Comparison of ENCODE assay signal across 8 cellular contexts in the genomic region with DNA sequence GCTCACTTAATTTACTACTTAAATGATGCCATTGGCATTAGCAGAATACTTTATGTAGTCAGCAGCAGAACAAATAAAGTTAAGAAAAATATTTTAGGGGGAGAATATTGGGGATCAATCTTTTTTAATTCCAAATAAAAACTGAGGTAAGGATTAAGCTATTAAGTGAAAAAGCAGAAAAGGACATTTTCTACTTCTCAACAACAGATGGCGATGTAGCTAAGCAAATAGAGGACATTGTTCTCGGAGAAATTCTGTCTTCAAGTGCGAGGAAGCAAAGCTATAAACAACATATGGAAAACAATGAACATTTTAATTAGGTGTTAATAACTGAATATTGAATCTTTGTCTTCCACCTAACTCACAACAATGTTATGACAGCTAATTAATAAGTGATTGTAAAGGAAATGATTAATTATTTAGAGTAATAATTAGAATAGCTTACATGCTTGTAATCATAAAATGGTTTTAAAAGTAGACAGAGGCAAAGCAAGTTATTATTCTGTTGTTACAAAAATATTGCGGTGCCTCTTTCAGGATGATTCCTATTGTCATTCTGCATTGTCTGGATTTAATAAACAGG. TPM values are rescaled to one million over a fixed set of nuclear protein-coding genes. Genes with fewer than 3 reads are reported as not detected.
DNase-seq lines count a peak whose midpoint lies in the region; ATAC-seq, FAIRE-seq and TF ChIP-seq lines count a peak whose summit lies in the region.

No MANE protein-coding gene starts in this region.

- no peaks in the 10 kb centered on the region for H3K9me1 ChIP-seq in keratinocyte (ENCODE audit: control insufficient read depth, extremely low read depth, insufficient read depth, low read length)

- dilution Hi-C loops in keratinocyte (cut with MboI; ENCODE audit: extremely low pct_ligation_motif_present, low sequenced_read_pairs) = no loop called here

- peaks cover 0 to 22% (median 0%) of the 10 kb centered on the region in 9 donors for H3K4me1 ChIP-seq in heart right ventricle
- H3K4me1 ChIP-seq in keratinocyte (ENCODE audit: control insufficient read depth, extremely low read depth, insufficient read depth, low read length) = peaks cover 9% of the 10 kb centered on the region
- H3K4me1 ChIP-seq in effector memory CD4-positive, alpha-beta T cell (ENCODE audit: control insufficient read depth, insufficient read depth, low read length, poor library complexity, severe bottlenecking) = no peaks in the 10 kb centered on the region

- H3K9ac ChIP-seq in keratinocyte (ENCODE audit: control insufficient read depth, extremely low read depth, insufficient read depth, low read length) = no peak overlapping the region

- intact Hi-C loops in heart right ventricle (cut with DNase I) = loop anchor here in 9 of 10 donors (2.0 to 10.0 kb wide), 8 partner anchors 138 to 821 kb away; no protein-coding TSS in a partner anchor
- intact Hi-C loops in Right ventricle myocardium inferior (cut with DNase I) = loop anchor here (5.0 to 10.0 kb wide), 2 partner anchors 158 to 816 kb away; no protein-coding TSS in a partner anchor

- H3K79me2 ChIP-seq in keratinocyte (ENCODE audit: control insufficient read depth, insufficient read depth, low read length) = no peaks in the 10 kb centered on the region

- DNase-seq in heart right ventricle (no peak), Right ventricle myocardium inferior (ENCODE audit: missing footprints) (no peak), NCI-H1436 treated with DMSO at 0.1 percent for 48 hours (lab: John Stamatoyannopoulos, UW) (peak; percentile 16), amniotic stem cell (lab: John Stamatoyannopoulos, UW) (peak; percentile 29), keratinocyte (ENCODE audit: low read depth, low spot score) (no peak)
- no peak for DNase-seq in activated CD4-positive, CD25-positive, alpha-beta regulatory T cell treated with anti-CD3 and anti-CD28 coated beads, Interleukin-2, amount 50 U/mL, for 72 hours
- DNase-seq in effector memory CD4-positive, alpha-beta T cell = no peak
- no peak for DNase-seq in effector CD8-positive, alpha-beta T cell (lab: John Stamatoyannopoulos, UW)

- WGBS in heart right ventricle, 2 donors = 5 to 7% methylated on average over 4 of the region's 4 CpGs

- H4K20me1 ChIP-seq in keratinocyte (ENCODE audit: control insufficient read depth, extremely low read depth, insufficient read depth, low read length) = no peaks in the 10 kb centered on the region

- peak in 8 of 9 donors; percentile 35 to 77 (median 64) for TF ChIP-seq CTCF in heart right ventricle (IDR thresholded peaks at IDR 0.05)
- TF ChIP-seq CTCF in keratinocyte (optimal IDR thresholded peaks at IDR 0.05 in 1 of 3, IDR thresholded peaks at IDR 0.05 in 1 of 3, conservative IDR thresholded peaks at IDR 0.05 in 1 of 3; ENCODE audit: extremely low read depth in 1 of 3, insufficient read depth in 2 of 3, low read length in 3 of 3) = peak in 2 of 3 experiments; percentile 45 to 55

- ATAC-seq in heart right ventricle = no peak
- no peak for ATAC-seq in Right ventricle myocardium inferior

- H3K9me3 ChIP-seq in heart right ventricle = no peaks in the 10 kb centered on the region
- H3K9me3 ChIP-seq in keratinocyte (ENCODE audit: control insufficient read depth, low read depth, low read length) = no peaks in the 10 kb centered on the region
- H3K9me3 ChIP-seq in effector memory CD4-positive, alpha-beta T cell (ENCODE audit: control insufficient read depth, low read length) = no peaks in the 10 kb centered on the region

- H3K4me3 ChIP-seq in heart right ventricle = no peak overlapping the region
- H3K4me3 ChIP-seq in keratinocyte (ENCODE audit: control insufficient read depth in 2 of 3, extremely low read depth in 1 of 3, insufficient read depth in 2 of 3, low read depth in 1 of 3, low read length in 3 of 3) = no peak overlapping the region
- H3K4me3 ChIP-seq in effector memory CD4-positive, alpha-beta T cell (ENCODE audit: insufficient read depth, low read depth, low read length, poor library complexity, severe bottlenecking) = no peak overlapping the region

- H3K27me3 ChIP-seq in heart right ventricle = peaks cover 0 to 82% (median 58%) of the 10 kb centered on the region in 7 donors
- no peaks in the 10 kb centered on the region for H3K27me3 ChIP-seq in keratinocyte (ENCODE audit: control insufficient read depth, extremely low read depth, insufficient read depth, low read length)
- H3K27me3 ChIP-seq in effector memory CD4-positive, alpha-beta T cell (replicated peaks; ENCODE audit: control insufficient read depth, insufficient read depth, low read length, poor library complexity, severe bottlenecking) = peaks cover 3% of the 10 kb centered on the region

- no peaks in the 10 kb centered on the region for H3K36me3 ChIP-seq in heart right ventricle
- H3K36me3 ChIP-seq in keratinocyte (ENCODE audit: control insufficient read depth in 2 of 2, extremely low read depth in 1 of 2, insufficient read depth in 2 of 2, low read length in 2 of 2) = no peaks in the 10 kb centered on the region
- no peaks in the 10 kb centered on the region for H3K36me3 ChIP-seq in effector memory CD4-positive, alpha-beta T cell (ENCODE audit: control insufficient read depth, insufficient read depth, low read length)

- H3K27ac ChIP-seq in heart right ventricle = no peak overlapping the region
- no peak overlapping the region for H3K27ac ChIP-seq in keratinocyte (ENCODE audit: control insufficient read depth, insufficient read depth, low read length)
- no peak overlapping the region for H3K27ac ChIP-seq in effector memory CD4-positive, alpha-beta T cell (ENCODE audit: insufficient read depth, low read length, poor library complexity, severe bottlenecking)

- H3K4me2 ChIP-seq in keratinocyte (ENCODE audit: control insufficient read depth, extremely low read depth, insufficient read depth, low read depth, low read length) = no peak overlapping the region

- H2AFZ ChIP-seq in keratinocyte (ENCODE audit: control insufficient read depth, low read length) = no peak overlapping the region

- FAIRE-seq in keratinocyte (lab: Jason Lieb, UNC) = peak; percentile 75

RNA-seq across cellular contexts. Expression of a gene that starts 32.8 kb away (rescaled TPM):
- total RNA-seq in heart right ventricle = 10 to 100 TPM; 23.2 to 43.7 (median 30.4) TPM
- 10 to 100 TPM in 1 of 2 donors, 1 to 10 TPM in 1; 6.0 to 29.7 TPM for polyA plus RNA-seq in heart right ventricle
- 22.2 TPM for total RNA-seq in Right ventricle myocardium inferior
- polyA plus RNA-seq in keratinocyte = 13.6 to 21.3 TPM (median 16.2 TPM) in 3 replicates
- polyA plus RNA-seq in keratinocyte (2011; ENCODE audit: low read depth) = 217 TPM
- 8.3 and 11.4 TPM in 2 replicates for polyA plus RNA-seq in keratinocyte (2011; cell fraction: cytosol; rRNA removed)
- polyA plus RNA-seq in keratinocyte (2011; cell fraction: nucleus; rRNA removed) = 51.6 and 61.6 TPM in 2 replicates
- polyA plus RNA-seq in keratinocyte (2012; ENCODE audit: low replicate concordance) = 11.0 and 15.6 TPM in 2 replicates
- 11.5 to 23.6 TPM (median 14.7 TPM) in 3 replicates for polyA minus RNA-seq in keratinocyte
- 11.3 TPM for polyA minus RNA-seq in keratinocyte (2011; cell fraction: cytosol; rRNA and poly(A)+ RNA removed)
- 23.7 and 53.8 TPM in 2 replicates for polyA minus RNA-seq in keratinocyte (2011; cell fraction: nucleus; rRNA and poly(A)+ RNA removed)

RNA-seq across cellular contexts. Expression of a gene that starts 41.6 kb away (rescaled TPM):
- total RNA-seq in heart right ventricle = 10 to 100 TPM; 12.6 to 19.3 (median 13.8) TPM
- polyA plus RNA-seq in heart right ventricle = 1 to 10 TPM; 5.6 to 9.6 TPM
- total RNA-seq in Right ventricle myocardium inferior = 13.0 TPM
- polyA plus RNA-seq in keratinocyte = 16.2 to 28.6 TPM (median 19.4 TPM) in 3 replicates
- 14.5 TPM for polyA plus RNA-seq in keratinocyte (2011; ENCODE audit: low read depth)
- polyA plus RNA-seq in keratinocyte (2011; cell fraction: cytosol; rRNA removed) = 8.6 and 17.8 TPM in 2 replicates
- polyA plus RNA-seq in keratinocyte (2011; cell fraction: nucleus; rRNA removed) = 17.1 and 22.3 TPM in 2 replicates
- 12.7 and 34.4 TPM in 2 replicates for polyA plus RNA-seq in keratinocyte (2012; ENCODE audit: low replicate concordance)
- 5.7 to 28.0 TPM (median 13.3 TPM) in 3 replicates for polyA minus RNA-seq in keratinocyte
- polyA minus RNA-seq in keratinocyte (2011; cell fraction: cytosol; rRNA and poly(A)+ RNA removed) = 3.6 TPM
- 7.0 and 14.0 TPM in 2 replicates for polyA minus RNA-seq in keratinocyte (2011; cell fraction: nucleus; rRNA and poly(A)+ RNA removed)

Comparison
In these comparisons a context has a peak if more than half of its experiments do, and no peak if none do; other contexts are left out.
1. DNase-seq: peak in NCI-H1436 treated with DMSO at 0.1 percent for 48 hours (single experiment) and amniotic stem cell (single experiment); none in heart right ventricle (0 of 2), Right ventricle myocardium inferior (single experiment), keratinocyte (single experiment), activated CD4-positive, CD25-positive, alpha-beta regulatory T cell treated with anti-CD3 and anti-CD28 coated beads, Interleukin-2, amount 50 U/mL, for 72 hours (single experiment), effector memory CD4-positive, alpha-beta T cell (0 of 3) and effector CD8-positive, alpha-beta T cell (single experiment).